ENCODE assay signal across 24 cellular contexts in the genomic region with DNA sequence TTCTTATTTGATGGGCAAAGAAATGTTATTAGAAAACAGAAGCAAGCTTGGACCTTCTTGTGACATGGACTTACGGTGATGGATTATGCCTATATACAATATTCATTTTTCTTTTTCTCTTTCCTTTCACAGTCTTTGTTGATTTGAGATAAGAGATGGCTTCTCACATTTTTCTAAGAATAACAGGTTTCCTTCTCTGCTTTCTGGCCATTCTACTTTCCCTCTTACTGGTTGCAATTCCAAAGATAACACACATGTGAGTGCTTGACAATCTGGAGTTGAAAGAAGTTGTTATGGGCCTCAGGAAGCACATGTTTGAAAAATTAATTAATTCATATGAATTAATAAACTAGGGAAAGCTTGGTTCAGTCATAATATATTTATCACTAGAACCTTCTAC.
DNase-seq lines count a peak whose midpoint lies in the region; ATAC-seq, FAIRE-seq and TF ChIP-seq lines count a peak whose summit lies in the region.
"Had no signal": no experiment of that assay in that cellular context is flagged by ENCODE, and none has a peak within 500 bp of the region (broad histone marks: within the 10 kb centered on the region; RNA-seq: fewer than 3 reads in every experiment).

No MANE protein-coding gene starts in this region.

- H3K27me3 ChIP-seq in astrocyte (ENCODE audit: insufficient read depth, low read length): no peaks in the 10 kb centered on the region
- H3K27me3 ChIP-seq: BE2C had no signal

- no peaks in the 10 kb centered on the region for H3K79me2 ChIP-seq in astrocyte (ENCODE audit: insufficient read depth, low read length)

- ATAC-seq in T-helper 17 cell: no peak
- no peak for ATAC-seq in HG02588 (IDR thresholded peaks at IDR 0.05; ENCODE audit: unreplicated experiment)
- no peak for ATAC-seq in GM21390 (IDR thresholded peaks at IDR 0.05; ENCODE audit: unreplicated experiment)
- ATAC-seq: GM23338 had no signal

- H3K9me3 Mint-ChIP-seq in astrocyte (ENCODE audit: unreplicated experiment) (no peaks in the 10 kb centered on the region), mesothelial cell of epicardium (peaks cover 2% of the 10 kb centered on the region)
- H3K9me3 Mint-ChIP-seq in activated naive CD4-positive, alpha-beta T cell treated with anti-CD3 and anti-CD28 coated beads, Interleukin-2, amount 10 ng/mL, durations not matched to agents 7 days and 5 days: no peaks in the 10 kb centered on the region
- H3K9me3 Mint-ChIP-seq: CD8-positive, alpha-beta memory T cell had no signal

- H3K4me1 ChIP-seq in astrocyte (ENCODE audit: insufficient read depth, low read length): peaks cover 18% of the 10 kb centered on the region

- TF ChIP-seq CTCF in astrocyte (IDR thresholded peaks at IDR 0.05; ENCODE audit: insufficient read depth, low read depth, low read length) (no peak), mesothelial cell of epicardium (IDR thresholded peaks at IDR 0.05; ENCODE audit: unreplicated experiment) (no peak)

- no peaks in the 10 kb centered on the region for H4K20me1 ChIP-seq in astrocyte (ENCODE audit: insufficient read depth, low read length)

- H3K36me3 Mint-ChIP-seq in T-helper 17 cell (ENCODE audit: low read depth): no peaks in the 10 kb centered on the region
- no peaks in the 10 kb centered on the region for H3K36me3 Mint-ChIP-seq in astrocyte (ENCODE audit: low read depth, unreplicated experiment)
- no peaks in the 10 kb centered on the region for H3K36me3 Mint-ChIP-seq in mesothelial cell of epicardium
- H3K36me3 Mint-ChIP-seq in activated naive CD4-positive, alpha-beta T cell treated with anti-CD3 and anti-CD28 coated beads, Interleukin-2, amount 10 ng/mL, durations not matched to agents 7 days and 5 days: no peaks in the 10 kb centered on the region
- H3K36me3 Mint-ChIP-seq: CD4-positive, CD25-positive, alpha-beta regulatory T cell; CD8-positive, alpha-beta memory T cell had no signal

- no peaks in the 10 kb centered on the region for H3K36me3 ChIP-seq in astrocyte (ENCODE audit: insufficient read depth, low read length)
- H3K36me3 ChIP-seq: BE2C had no signal

- no peak overlapping the region for H3K4me3 ChIP-seq in astrocyte (ENCODE audit: insufficient read depth, low read depth, low read length)
- H3K4me3 ChIP-seq: GM23338 had no signal

- H2AFZ ChIP-seq in astrocyte (ENCODE audit: low read depth, low read length): no peak overlapping the region
- H2AFZ ChIP-seq: GM23338 had no signal

- no peak overlapping the region for H3K4me3 Mint-ChIP-seq in T-helper 17 cell
- no peak overlapping the region for H3K4me3 Mint-ChIP-seq in astrocyte (ENCODE audit: unreplicated experiment)
- H3K4me3 Mint-ChIP-seq in mesothelial cell of epicardium: no peak overlapping the region
- no peak overlapping the region for H3K4me3 Mint-ChIP-seq in activated naive CD4-positive, alpha-beta T cell treated with anti-CD3 and anti-CD28 coated beads, Interleukin-2, amount 10 ng/mL, durations not matched to agents 7 days and 5 days
- H3K4me3 Mint-ChIP-seq: CD8-positive, alpha-beta memory T cell; GM23338 had no signal

- no peaks in the 10 kb centered on the region for H3K9me3 ChIP-seq in T-helper 17 cell (ENCODE audit: control insufficient read depth, low read length, poor library complexity, severe bottlenecking)
- H3K9me3 ChIP-seq in astrocyte (ENCODE audit: insufficient read depth, low read depth, low read length): no peaks in the 10 kb centered on the region
- H3K9me3 ChIP-seq: BE2C had no signal

- DNase-seq in T-helper 17 cell: no peak
- peak; percentile 59 for DNase-seq in astrocyte (ENCODE audit: low read depth)
- DNase-seq in mesothelial cell of epicardium (ENCODE audit: low spot score in 2 of 2, unreplicated experiment in 2 of 2): no peak
- DNase-seq in NCI-H82 (lab: John Stamatoyannopoulos, UW): no peak
- DNase-seq in activated naive CD4-positive, alpha-beta T cell treated with anti-CD3 and anti-CD28 coated beads, Interleukin-2, amount 10 ng/mL, durations not matched to agents 7 days and 5 days: no peak
- DNase-seq: ACHN; BE2C; C1 segment of cervical spinal cord; CD4-positive, CD25-positive, alpha-beta regulatory T cell; CD8-positive, alpha-beta memory T cell; COR-L47; DMS 273 treated with DMSO at 0.1 percent for 48 hours; DMS53; HCEC 1CT; IMR-90 had no signal

- FAIRE-seq in astrocyte (lab: Jason Lieb, UNC): no peak
- FAIRE-seq: A204.1, G401.6, GM12891, GM19239, H54, HTR-8/SVneo had no signal

- CTCF ChIA-PET in activated naive CD4-positive, alpha-beta T cell treated with anti-CD3 and anti-CD28 coated beads, Interleukin-2, amount 10 ng/mL, durations not matched to agents 7 days and 5 days (lab: Charles Lee): no interaction called here

- H3K27ac ChIP-seq in astrocyte (ENCODE audit: low read depth, low read length): no peak overlapping the region

- H3K27ac Mint-ChIP-seq in T-helper 17 cell: peak overlapping the region; percentile 19
- H3K27ac Mint-ChIP-seq in astrocyte (ENCODE audit: unreplicated experiment): no peak overlapping the region
- H3K27ac Mint-ChIP-seq in mesothelial cell of epicardium: peak overlapping the region; percentile 72
- H3K27ac Mint-ChIP-seq in activated naive CD4-positive, alpha-beta T cell treated with anti-CD3 and anti-CD28 coated beads, Interleukin-2, amount 10 ng/mL, durations not matched to agents 7 days and 5 days: no peak overlapping the region
- H3K27ac Mint-ChIP-seq: CD4-positive, CD25-positive, alpha-beta regulatory T cell; CD8-positive, alpha-beta memory T cell; GM23338 had no signal

- H3K9ac ChIP-seq in astrocyte (ENCODE audit: low read length): no peak overlapping the region

- H3K4me1 Mint-ChIP-seq in T-helper 17 cell (no peaks in the 10 kb centered on the region), astrocyte (ENCODE audit: low read depth, unreplicated experiment) (peaks cover 16% of the 10 kb centered on the region), mesothelial cell of epicardium (peaks cover 20% of the 10 kb centered on the region)
- no peaks in the 10 kb centered on the region for H3K4me1 Mint-ChIP-seq in activated naive CD4-positive, alpha-beta T cell treated with anti-CD3 and anti-CD28 coated beads, Interleukin-2, amount 10 ng/mL, durations not matched to agents 7 days and 5 days
- H3K4me1 Mint-ChIP-seq: CD4-positive, CD25-positive, alpha-beta regulatory T cell; CD8-positive, alpha-beta memory T cell; GM23338 had no signal

- no peak overlapping the region for H3K4me2 ChIP-seq in astrocyte (ENCODE audit: low read length)
- H3K4me2 ChIP-seq: GM23338 had no signal

- H3K27me3 Mint-ChIP-seq in T-helper 17 cell (peaks cover 17% of the 10 kb centered on the region), astrocyte (ENCODE audit: low read depth, unreplicated experiment) (no peaks in the 10 kb centered on the region), mesothelial cell of epicardium (ENCODE audit: low read depth) (peaks cover 7% of the 10 kb centered on the region)
- H3K27me3 Mint-ChIP-seq in activated naive CD4-positive, alpha-beta T cell treated with anti-CD3 and anti-CD28 coated beads, Interleukin-2, amount 10 ng/mL, durations not matched to agents 7 days and 5 days: peaks cover 4% of the 10 kb centered on the region

Comparison
In these comparisons a context has a peak if more than half of its experiments do, and no peak if none do; other contexts are left out.
1. H3K27ac Mint-ChIP-seq: peak in T-helper 17 cell (single experiment) and mesothelial cell of epicardium (single experiment); none in astrocyte (single experiment) and activated naive CD4-positive, alpha-beta T cell treated with anti-CD3 and anti-CD28 coated beads, Interleukin-2, amount 10 ng/mL, durations not matched to agents 7 days and 5 days (single experiment).